Comparison of ENCODE assay signal across 23 cellular contexts in genomic region chr3:31790516-31791148, GRCh38.
"Had no signal": no experiment of that assay in that cellular context is flagged by ENCODE, and none has a peak within 500 bp of the region (broad histone marks: within the 10 kb centered on the region; RNA-seq: fewer than 3 reads in every experiment).

No MANE protein-coding gene starts in this region.

- H3K79me2 ChIP-seq: hepatocyte had no signal

- H3K36me3 ChIP-seq: esophagus squamous epithelium, right atrium auricular region had no signal

- H3K4me3 Mint-ChIP-seq: activated CD8-positive, alpha-beta T cell treated with anti-CD3 and anti-CD28 coated beads, Interleukin-2, amount 10 ng/mL, durations not matched to agents 7 days and 5 days; activated naive CD8-positive, alpha-beta T cell treated with anti-CD3 and anti-CD28 coated beads for 36 hours; activated T-helper 1 cell treated with anti-CD3 and anti-CD28 coated beads, Interleukin-12 subunit alpha, Interleukin-12 subunit beta, Interleukin-2, Interleukin-4 antibody, amounts not matched to agents 30 ng/mL and 10 ng/mL and 1 ng/mL, durations not matched to agents 14 hours and 24 hours and 36 hours; nephron progenitor cell had no signal

- H3K9me3 ChIP-seq: body of pancreas, esophagus squamous epithelium, right atrium auricular region had no signal

- H3K27ac ChIP-seq: body of pancreas, esophagus squamous epithelium, hepatocyte, right atrium auricular region, skin epidermis had no signal

- ATAC-seq: activated CD8-positive, alpha-beta T cell treated with anti-CD3 and anti-CD28 coated beads, Interleukin-2, amount 10 ng/mL, durations not matched to agents 7 days and 5 days; body of pancreas; left lobe of liver had no signal

- H3K4me1 Mint-ChIP-seq: activated naive CD8-positive, alpha-beta T cell treated with anti-CD3 and anti-CD28 coated beads for 36 hours had no signal

- H3K27ac Mint-ChIP-seq: activated CD8-positive, alpha-beta T cell treated with anti-CD3 and anti-CD28 coated beads, Interleukin-2, amount 10 ng/mL, durations not matched to agents 7 days and 5 days; activated naive CD8-positive, alpha-beta T cell treated with anti-CD3 and anti-CD28 coated beads for 36 hours; activated T-helper 1 cell treated with anti-CD3 and anti-CD28 coated beads, Interleukin-12 subunit alpha, Interleukin-12 subunit beta, Interleukin-2, Interleukin-4 antibody, amounts not matched to agents 30 ng/mL and 10 ng/mL and 1 ng/mL, durations not matched to agents 14 hours and 24 hours and 36 hours; nephron progenitor cell; progenitor cell of endocrine pancreas had no signal

- H3K9me3 Mint-ChIP-seq: activated naive CD8-positive, alpha-beta T cell treated with anti-CD3 and anti-CD28 coated beads for 36 hours had no signal

- H3K27me3 ChIP-seq: body of pancreas, esophagus squamous epithelium, hepatocyte, right atrium auricular region had no signal

- H3K36me3 Mint-ChIP-seq: activated naive CD8-positive, alpha-beta T cell treated with anti-CD3 and anti-CD28 coated beads for 36 hours had no signal

- H3K27me3 Mint-ChIP-seq: activated naive CD8-positive, alpha-beta T cell treated with anti-CD3 and anti-CD28 coated beads for 36 hours; progenitor cell of endocrine pancreas had no signal

- H3K4me1 ChIP-seq: body of pancreas, right atrium auricular region had no signal

- H2AFZ ChIP-seq: hepatocyte had no signal

- DNase-seq: activated CD4-positive, alpha-beta T cell treated with anti-CD3 and anti-CD28 coated beads for 4 hours; activated CD8-positive, alpha-beta T cell treated with anti-CD3 and anti-CD28 coated beads, Interleukin-2, amount 10 ng/mL, durations not matched to agents 7 days and 5 days; activated naive CD8-positive, alpha-beta T cell treated with anti-CD3 and anti-CD28 coated beads for 36 hours; body of pancreas; central memory CD4-positive, alpha-beta T cell; cortex of kidney; effector CD4-positive, alpha-beta T cell; esophagus squamous epithelium; mesenchymal stem cell; nephron progenitor cell; occipital lobe; stimulated activated CD4-positive, alpha-beta T cell treated with anti-CD3 and anti-CD28 coated beads, Interleukin-15, amount 100 ng/mL, for 24 hours; stimulated activated CD4-positive, alpha-beta T cell treated with anti-CD3 and anti-CD28 coated beads, Interleukin-4, amount 100 ng/mL, for 1 hour; stimulated activated naive CD4-positive, alpha-beta T cell treated with Interleukin-2 at 50 U/mL for 16 hours; substantia nigra; T-helper 2 cell; trophoblast cell had no signal

- H3K4me3 ChIP-seq: body of pancreas, esophagus squamous epithelium, hepatocyte, right atrium auricular region, skin epidermis had no signal

- H3K4me2 ChIP-seq: hepatocyte had no signal
